ENCODE assay signal across 19 cellular contexts in the genomic region with DNA sequence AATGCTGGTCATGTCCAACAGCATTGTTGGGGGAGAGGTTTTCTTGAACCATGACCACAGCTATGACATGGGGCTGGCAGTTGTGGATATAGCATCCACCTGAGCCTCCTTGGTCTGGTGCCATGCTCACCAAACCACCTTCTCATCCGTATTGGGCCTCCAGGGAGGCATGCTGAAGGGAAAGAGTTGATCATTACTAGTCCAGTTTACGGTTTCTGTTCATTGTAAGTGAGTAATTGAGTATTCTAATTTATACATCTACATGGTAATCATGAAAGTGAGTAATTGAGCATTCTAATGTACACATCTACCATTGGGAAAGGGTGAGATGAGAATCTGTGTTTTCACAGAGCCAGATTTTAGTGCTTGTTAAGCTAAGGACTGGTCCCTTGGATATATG.
"Had no signal": no experiment of that assay in that cellular context is flagged by ENCODE, and none has a peak within 500 bp of the region (broad histone marks: within the 10 kb centered on the region; RNA-seq: fewer than 3 reads in every experiment).

No MANE protein-coding gene starts in this region.

- H3K9me3 Mint-ChIP-seq: activated naive CD4-positive, alpha-beta T cell treated with anti-CD3 and anti-CD28 coated beads, Interleukin-2, amount 50 U/mL, for 24 hours; dendritic cell treated with granulocyte-macrophage colony-stimulating factor and Interleukin-4, amounts not matched to agents 40 ng/mL and 50 ng/mL, for 4 days; effector memory CD8-positive, alpha-beta T cell had no signal

- ATAC-seq: effector memory CD8-positive, alpha-beta T cell; heart left ventricle; left cardiac atrium; lower lobe of right lung had no signal

- H3K9ac ChIP-seq: SK-N-SH had no signal

- H3K4me3 ChIP-seq: heart left ventricle, lower lobe of right lung, right atrium auricular region, transverse colon had no signal

- H3K27me3 Mint-ChIP-seq: activated naive CD4-positive, alpha-beta T cell treated with anti-CD3 and anti-CD28 coated beads, Interleukin-2, amount 50 U/mL, for 24 hours; dendritic cell treated with granulocyte-macrophage colony-stimulating factor and Interleukin-4, amounts not matched to agents 40 ng/mL and 50 ng/mL, for 4 days; effector memory CD8-positive, alpha-beta T cell; progenitor cell of endocrine pancreas had no signal

- DNase-seq: anterior cingulate cortex; cerebellar nuclear complex; effector memory CD8-positive, alpha-beta T cell; heart left ventricle; left cardiac atrium; lower lobe of right lung; midbrain; Right ventricle myocardium superior; SK-N-SH; T-helper 1 cell; T1000; transverse colon had no signal

- H3K27me3 ChIP-seq: heart left ventricle, right atrium auricular region, transverse colon had no signal

- H3K4me2 ChIP-seq: SK-N-SH had no signal

- FAIRE-seq: frontal cortex, RCC 7860 had no signal

- H3K4me3 Mint-ChIP-seq: activated naive CD4-positive, alpha-beta T cell treated with anti-CD3 and anti-CD28 coated beads, Interleukin-2, amount 50 U/mL, for 24 hours; dendritic cell treated with granulocyte-macrophage colony-stimulating factor and Interleukin-4, amounts not matched to agents 40 ng/mL and 50 ng/mL, for 4 days; effector memory CD8-positive, alpha-beta T cell had no signal

- H3K27ac ChIP-seq: epithelial cell of prostate, lower lobe of right lung, right atrium auricular region, transverse colon had no signal

- H3K27ac Mint-ChIP-seq: dendritic cell treated with granulocyte-macrophage colony-stimulating factor and Interleukin-4, amounts not matched to agents 40 ng/mL and 50 ng/mL, for 4 days; progenitor cell of endocrine pancreas had no signal

- H3K9me3 ChIP-seq: heart left ventricle, lower lobe of right lung, right atrium auricular region, SK-N-SH, transverse colon had no signal
